Comparison of ENCODE assay signal across 1 cellular context in the genomic region with DNA sequence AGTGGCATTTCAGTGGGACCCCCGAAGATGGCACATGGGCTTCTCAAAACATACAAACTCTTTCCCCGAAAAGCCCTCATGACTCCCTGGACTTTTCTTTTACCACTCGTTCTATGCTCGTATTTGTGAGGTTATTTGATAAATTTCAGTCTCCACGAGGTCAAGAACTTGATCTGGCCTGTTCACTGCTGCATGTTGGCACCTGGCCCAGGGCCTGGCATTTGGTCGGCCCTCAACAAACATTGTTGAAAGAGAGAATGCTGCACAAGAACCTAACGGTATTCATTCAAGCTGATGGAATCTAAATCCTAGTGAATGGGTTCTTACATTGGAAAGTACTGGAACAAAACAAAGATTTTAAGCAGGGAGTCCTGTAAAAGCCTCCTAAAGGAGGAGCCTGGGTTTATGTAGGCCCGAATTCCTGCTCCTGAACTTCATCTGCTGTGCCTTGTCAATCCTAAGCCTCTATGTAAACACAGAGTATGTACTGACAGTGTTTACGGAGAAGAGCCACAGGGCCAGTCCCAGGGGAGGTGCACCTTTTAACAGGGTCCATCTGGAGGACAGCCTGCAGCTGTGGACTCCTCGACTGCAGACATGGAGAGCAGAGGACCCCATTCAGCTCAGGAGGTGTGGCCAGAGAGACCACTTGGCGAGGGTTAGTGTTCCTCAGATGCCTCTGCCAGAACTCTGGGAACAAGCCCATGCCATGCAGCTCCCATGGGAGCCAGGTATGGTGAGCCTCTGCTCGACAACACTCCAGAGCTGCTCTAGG.
TF ChIP-seq lines count a peak whose summit lies in the region.

No MANE protein-coding gene starts in this region.

TF ChIP-seq in HepG2, 621 proteins besides CTCF, POLR2A, EP300 and RAD21 (continued from another document and continues in another):
- TF ChIP-seq, protein P1, sequence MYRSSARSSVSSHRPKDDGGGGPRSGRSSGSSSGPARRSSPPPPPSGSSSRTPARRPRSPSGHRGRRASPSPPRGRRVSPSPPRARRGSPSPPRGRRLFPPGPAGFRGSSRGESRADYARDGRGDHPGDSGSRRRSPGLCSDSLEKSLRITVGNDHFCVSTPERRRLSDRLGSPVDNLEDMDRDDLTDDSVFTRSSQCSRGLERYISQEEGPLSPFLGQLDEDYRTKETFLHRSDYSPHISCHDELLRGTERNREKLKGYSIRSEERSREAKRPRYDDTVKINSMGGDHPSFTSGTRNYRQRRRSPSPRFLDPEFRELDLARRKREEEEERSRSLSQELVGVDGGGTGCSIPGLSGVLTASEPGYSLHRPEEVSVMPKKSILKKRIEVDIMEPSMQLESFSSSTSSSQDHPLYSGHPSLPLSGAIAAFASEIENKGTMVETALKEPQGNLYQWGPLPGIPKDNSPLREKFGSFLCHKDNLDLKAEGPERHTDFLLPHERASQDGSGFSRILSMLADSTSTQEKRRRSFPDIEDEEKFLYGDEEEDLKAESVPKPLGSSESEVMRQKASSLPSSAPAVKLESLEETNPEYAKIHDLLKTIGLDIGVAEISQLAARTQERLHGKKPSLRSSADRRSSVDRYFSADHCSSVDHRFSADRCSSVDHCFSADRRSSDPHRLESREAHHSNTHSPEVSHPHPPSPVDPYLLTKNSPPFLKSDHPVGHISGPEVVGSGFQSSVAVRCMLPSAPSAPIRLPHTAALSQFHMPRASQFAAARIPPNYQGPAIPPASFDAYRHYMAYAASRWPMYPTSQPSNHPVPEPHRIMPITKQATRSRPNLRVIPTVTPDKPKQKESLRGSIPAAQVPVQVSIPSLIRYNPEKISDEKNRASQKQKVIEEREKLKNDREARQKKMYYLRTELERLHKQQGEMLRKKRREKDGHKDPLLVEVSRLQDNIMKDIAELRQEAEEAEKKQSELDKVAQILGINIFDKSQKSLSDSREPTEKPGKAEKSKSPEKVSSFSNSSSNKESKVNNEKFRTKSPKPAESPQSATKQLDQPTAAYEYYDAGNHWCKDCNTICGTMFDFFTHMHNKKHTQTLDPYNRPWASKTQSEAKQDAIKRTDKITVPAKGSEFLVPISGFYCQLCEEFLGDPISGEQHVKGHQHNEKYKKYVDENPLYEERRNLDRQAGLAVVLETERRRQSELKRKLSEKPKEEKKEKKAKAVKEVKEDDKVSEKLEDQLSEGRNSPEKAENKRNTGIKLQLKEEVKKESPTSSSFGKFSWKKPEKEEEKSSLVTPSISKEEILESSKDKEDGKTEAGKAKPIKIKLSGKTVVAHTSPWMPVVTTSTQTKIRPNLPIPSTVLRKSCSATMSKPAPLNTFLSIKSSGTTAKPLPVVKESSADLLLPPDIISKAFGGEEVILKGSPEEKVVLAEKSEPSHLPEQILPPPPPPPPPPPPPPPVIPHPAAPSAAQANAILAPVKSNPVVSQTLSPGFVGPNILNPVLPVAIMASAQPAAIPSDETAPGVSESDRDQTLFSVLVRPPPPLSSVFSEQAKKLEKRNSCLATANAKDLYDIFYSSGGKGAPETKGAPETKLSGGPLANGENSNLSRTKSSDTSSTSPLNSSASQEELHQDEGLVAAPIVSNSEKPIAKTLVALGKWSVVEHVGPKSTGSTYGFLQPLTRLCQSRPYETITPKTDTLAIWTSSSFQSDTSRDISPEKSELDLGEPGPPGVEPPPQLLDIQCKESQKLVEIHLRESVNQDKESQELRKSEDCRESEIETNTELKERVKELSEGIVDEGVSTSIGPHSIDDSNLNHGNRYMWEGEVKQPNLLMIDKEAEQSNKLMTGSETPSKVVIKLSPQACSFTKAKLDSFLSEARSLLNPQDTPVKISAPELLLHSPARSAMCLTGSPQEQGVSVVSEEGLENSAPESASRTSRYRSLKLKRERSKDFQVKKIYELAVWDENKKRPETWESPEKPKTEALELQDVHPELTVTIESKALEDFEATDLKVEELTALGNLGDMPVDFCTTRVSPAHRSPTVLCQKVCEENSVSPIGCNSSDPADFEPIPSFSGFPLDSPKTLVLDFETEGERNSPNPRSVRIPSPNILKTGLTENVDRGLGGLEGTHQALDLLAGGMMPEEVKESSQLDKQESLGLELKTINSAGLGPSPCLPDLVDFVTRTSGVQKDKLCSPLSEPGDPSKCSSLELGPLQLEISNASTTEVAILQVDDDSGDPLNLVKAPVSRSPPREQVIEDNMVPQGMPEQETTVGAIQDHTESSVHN (CRISPR knock-in tag; IDR thresholded peaks at IDR 0.05): peak; percentile 71; the same call in 1 of the 2 replicates
- TF ChIP-seq ZNF503 (CRISPR knock-in tag; IDR thresholded peaks at IDR 0.05): peak; percentile 68; the same call in 1 of the 2 replicates
- no peak for TF ChIP-seq ZNF607 (CRISPR knock-in tag; IDR thresholded peaks at IDR 0.05; ENCODE audit: borderline replicate concordance)
- TF ChIP-seq, protein P2, sequence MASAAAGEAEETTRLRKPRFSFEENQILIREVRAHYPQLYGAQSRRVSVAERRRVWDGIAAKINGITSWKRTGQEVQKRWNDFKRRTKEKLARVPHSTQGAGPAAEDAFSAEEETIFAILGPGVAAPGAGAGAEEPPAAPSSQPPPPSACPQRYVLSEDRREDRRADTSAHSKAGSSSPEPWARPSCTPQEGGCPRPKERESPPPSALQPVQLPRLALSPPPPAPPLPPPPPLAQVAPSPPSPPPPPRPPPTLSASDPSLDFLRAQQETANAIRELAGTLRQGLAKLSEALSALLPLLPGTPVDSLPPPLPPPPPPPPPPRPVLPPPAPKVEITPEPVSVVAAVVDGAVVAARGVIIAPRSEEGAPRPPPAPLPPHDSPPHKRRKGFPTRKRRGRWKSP (CRISPR knock-in tag; IDR thresholded peaks at IDR 0.05): no peak
- TF ChIP-seq SAFB2 (CRISPR knock-in tag; IDR thresholded peaks at IDR 0.05; ENCODE audit: borderline replicate concordance, low read depth): peak; percentile 27; the same call in 1 of the 2 replicates
- TF ChIP-seq PBX3 (CRISPR knock-in tag; IDR thresholded peaks at IDR 0.05; ENCODE audit: borderline replicate concordance): no peak
- peak; percentile 39; the same call in 1 of the 2 replicates for TF ChIP-seq GATAD1 (CRISPR knock-in tag; IDR thresholded peaks at IDR 0.05)
- no peak for TF ChIP-seq ZNF441 (CRISPR knock-in tag; IDR thresholded peaks at IDR 0.05; ENCODE audit: borderline replicate concordance)
- TF ChIP-seq TBL1XR1 (IDR thresholded peaks at IDR 0.05; ENCODE audit: borderline replicate concordance, low read length, partially characterized antibody): no peak
- no peak for TF ChIP-seq KLF6 (CRISPR knock-in tag; IDR thresholded peaks at IDR 0.05)
- no peak for TF ChIP-seq ZNF501 (CRISPR knock-in tag; IDR thresholded peaks at IDR 0.05)
- no peak for TF ChIP-seq ZNF260 (CRISPR knock-in tag; IDR thresholded peaks at IDR 0.05; ENCODE audit: borderline replicate concordance, low read depth)
- TF ChIP-seq NAIF1 (CRISPR knock-in tag; IDR thresholded peaks at IDR 0.05; ENCODE audit: borderline replicate concordance): no peak
- no peak for TF ChIP-seq BHLHE40 (IDR thresholded peaks at IDR 0.05; ENCODE audit: low read length)
- no peak for TF ChIP-seq ZNF142 (CRISPR knock-in tag; IDR thresholded peaks at IDR 0.05)
- no peak for TF ChIP-seq ZBTB44 (CRISPR knock-in tag; IDR thresholded peaks at IDR 0.05)
- no peak for TF ChIP-seq RORA (CRISPR knock-in tag; IDR thresholded peaks at IDR 0.05)
- no peak for TF ChIP-seq ZKSCAN1 (IDR thresholded peaks at IDR 0.05; ENCODE audit: low read length)
- no peak for TF ChIP-seq ZNF180 (CRISPR knock-in tag; IDR thresholded peaks at IDR 0.05; ENCODE audit: borderline replicate concordance, low read depth)
- TF ChIP-seq ZNF572 (CRISPR knock-in tag; IDR thresholded peaks at IDR 0.05): 0 out of 2 replicates have a peak, but pooled peaks have one; percentile 49
- no peak for TF ChIP-seq SMARCE1 (IDR thresholded peaks at IDR 0.05; ENCODE audit: borderline replicate concordance)
- peak; percentile 46 for TF ChIP-seq SPEN (CRISPR knock-in tag; IDR thresholded peaks at IDR 0.05; ENCODE audit: low read depth)
- no peak for TF ChIP-seq TAF15 (IDR thresholded peaks at IDR 0.05; ENCODE audit: low read depth, low read length, poor library complexity, severe bottlenecking)
- no peak for TF ChIP-seq ZFP90 (CRISPR knock-in tag; IDR thresholded peaks at IDR 0.05; ENCODE audit: borderline replicate concordance)
- TF ChIP-seq ZFP36L1 (CRISPR knock-in tag; IDR thresholded peaks at IDR 0.05): 0 out of 2 replicates have a peak, but pooled peaks have one; percentile 65
- no peak for TF ChIP-seq ZNF24 (IDR thresholded peaks at IDR 0.05)
- TF ChIP-seq FOXA1 (IDR thresholded peaks at IDR 0.05): peak; percentile 93
- peak; percentile 99 for TF ChIP-seq FOXA1 (CRISPR knock-in tag; IDR thresholded peaks at IDR 0.05)
- TF ChIP-seq ZNF431 (CRISPR knock-in tag; IDR thresholded peaks at IDR 0.05; ENCODE audit: borderline replicate concordance, low read depth): peak; percentile 68; the same call in 1 of the 2 replicates
- TF ChIP-seq SUZ12 (IDR thresholded peaks at IDR 0.05; ENCODE audit: low read depth, low read length): no peak
- TF ChIP-seq ETV5 (CRISPR knock-in tag; IDR thresholded peaks at IDR 0.05; ENCODE audit: borderline replicate concordance): no peak
- no peak for TF ChIP-seq ZNF251 (CRISPR knock-in tag; IDR thresholded peaks at IDR 0.05)
- TF ChIP-seq ZIK1 (CRISPR knock-in tag; IDR thresholded peaks at IDR 0.05; ENCODE audit: borderline replicate concordance, low read depth): no peak
